Comparison of ENCODE assay signal across 11 cellular contexts in the genomic region with DNA sequence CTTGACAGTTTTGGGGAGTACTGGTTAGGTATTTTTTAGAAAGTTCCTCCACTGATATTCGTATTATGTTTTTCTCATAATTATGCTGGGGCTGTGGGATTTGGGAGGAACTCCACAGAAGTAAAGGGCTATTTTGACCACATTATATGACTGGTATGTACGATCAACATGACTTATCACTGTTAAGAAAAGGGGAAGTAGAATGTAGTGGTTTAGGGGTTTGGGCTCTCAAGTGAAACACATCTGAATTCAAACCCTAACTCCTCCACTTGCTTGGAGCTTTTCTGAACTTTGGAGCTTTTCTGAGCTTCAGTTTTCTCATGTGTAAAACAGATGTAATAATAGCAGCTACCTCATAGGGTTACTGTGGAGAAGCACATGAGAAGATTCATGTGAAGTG.
DNase-seq lines count a peak whose midpoint lies in the region; ATAC-seq, FAIRE-seq and TF ChIP-seq lines count a peak whose summit lies in the region.
"Had no signal": no experiment of that assay in that cellular context is flagged by ENCODE, and none has a peak within 500 bp of the region (broad histone marks: within the 10 kb centered on the region; RNA-seq: fewer than 3 reads in every experiment).

No MANE protein-coding gene starts in this region.

- peak overlapping the region; percentile 93 for H3K27ac ChIP-seq in OCI-LY7 (ENCODE audit: low read depth, low read length, poor library complexity, severe bottlenecking)

- ATAC-seq in GM21367 (IDR thresholded peaks at IDR 0.05; ENCODE audit: unreplicated experiment) (peak; percentile 100), HG03097 (IDR thresholded peaks at IDR 0.05; ENCODE audit: low FRiP score, unreplicated experiment) (peak; percentile 99)

- H3K4me3 ChIP-seq in OCI-LY7 (ENCODE audit: low read depth, low read length, poor library complexity, severe bottlenecking) = peak overlapping the region; percentile 33

- H4K20me1 ChIP-seq in OCI-LY7 (ENCODE audit: insufficient read depth, low read length) = no peaks in the 10 kb centered on the region

- in situ Hi-C loops in GM13977 (cut with MboI; ENCODE audit: low pct_unique_long_range_greater_than_20kb, low sequenced_read_pairs, unreplicated experiment) = no loop called here

- no peak for FAIRE-seq in D721Med (lab: Jason Lieb, UNC)

- DNase-seq in GM13977 (ENCODE audit: low spot score) (peak; percentile 49), OCI-LY7 (ENCODE audit: low spot score) (peak; percentile 83), HPDE6-E6E7 (ENCODE audit: extremely low spot score) (no peak), D721Med (ENCODE audit: insufficient read length, low spot score) (no peak)
- no peak for DNase-seq in activated naive CD4-positive, alpha-beta T cell treated with anti-CD3 and anti-CD28 coated beads, Interleukin-2, amount 50 U/mL, for 16 hours
- no peak for DNase-seq in activated CD4-positive, alpha-beta T cell treated with anti-CD3 and anti-CD28 coated beads, Interleukin-2, amount 50 U/mL, for 1 hour
- DNase-seq: kidney; NCI-H2107; stimulated activated CD8-positive, alpha-beta memory T cell treated with anti-CD3 and anti-CD28 coated beads, Interleukin-4, amount 100 ng/mL, for 48 hours had no signal

- no peaks in the 10 kb centered on the region for H3K79me2 ChIP-seq in OCI-LY7 (ENCODE audit: insufficient read depth, low read depth, low read length)

- POLR2A ChIA-PET in OCI-LY7 (lab: Charles Lee) = interaction anchor here (1.1 to 2.4 kb wide), 4 partner anchors 9 to 28 kb away, joined by 5 to 42 read pairs (median 7); no protein-coding TSS in a partner anchor

- H3K9me2 ChIP-seq in OCI-LY7 (ENCODE audit: insufficient read depth, low read length) = no peaks in the 10 kb centered on the region

- no peaks in the 10 kb centered on the region for H3K36me3 ChIP-seq in OCI-LY7 (ENCODE audit: insufficient read depth, low read length)

- peak overlapping the region; percentile 74; the same call in 1 of the 2 replicates for H2AFZ ChIP-seq in OCI-LY7 (ENCODE audit: low read length)

- H3K9me3 ChIP-seq in OCI-LY7 (ENCODE audit: low read length) = 0 out of 2 replicates have a peak, but pooled peaks cover 3% of the 10 kb centered on the region

- no peak for TF ChIP-seq CTCF in GM13977 (IDR thresholded peaks at IDR 0.05; ENCODE audit: extremely low read depth, insufficient read depth, missing control alignments)
- no peak for TF ChIP-seq CTCF in OCI-LY7 (conservative IDR thresholded peaks at IDR 0.05; ENCODE audit: low read length)
- TF ChIP-seq CTCF in D721Med (IDR thresholded peaks at IDR 0.05; ENCODE audit: insufficient read depth, missing control alignments) = no peak

- peaks cover 35% of the 10 kb centered on the region for H3K4me1 ChIP-seq in OCI-LY7 (ENCODE audit: insufficient read depth, low read length, poor library complexity, severe bottlenecking)

- BruUV-seq in OCI-LY7 (replicated peaks; lab: Mats Ljungman, UMichigan) = no TSS peak

- CTCF ChIA-PET in OCI-LY7 (lab: Charles Lee; ENCODE audit: unreplicated experiment) = no interaction called here

- peak overlapping the region; percentile 70 for H3K4me2 ChIP-seq in OCI-LY7 (ENCODE audit: low read length)

- intact Hi-C loops in OCI-LY7 (cut with micrococcal nuclease; ENCODE audit: unreplicated experiment) = loop anchor here (1.0 kb wide), 1 partner anchor 23 kb away; no protein-coding TSS in a partner anchor

Comparison
In these comparisons a context has a peak if more than half of its experiments do, and no peak if none do; other contexts are left out.
1. DNase-seq: peak in GM13977 (single experiment) and OCI-LY7 (single experiment); none in activated naive CD4-positive, alpha-beta T cell treated with anti-CD3 and anti-CD28 coated beads, Interleukin-2, amount 50 U/mL, for 16 hours (single experiment), HPDE6-E6E7 (single experiment), activated CD4-positive, alpha-beta T cell treated with anti-CD3 and anti-CD28 coated beads, Interleukin-2, amount 50 U/mL, for 1 hour (single experiment) and D721Med (single experiment).